8 cellular contexts compared by ENCODE assay signal in the genomic region with DNA sequence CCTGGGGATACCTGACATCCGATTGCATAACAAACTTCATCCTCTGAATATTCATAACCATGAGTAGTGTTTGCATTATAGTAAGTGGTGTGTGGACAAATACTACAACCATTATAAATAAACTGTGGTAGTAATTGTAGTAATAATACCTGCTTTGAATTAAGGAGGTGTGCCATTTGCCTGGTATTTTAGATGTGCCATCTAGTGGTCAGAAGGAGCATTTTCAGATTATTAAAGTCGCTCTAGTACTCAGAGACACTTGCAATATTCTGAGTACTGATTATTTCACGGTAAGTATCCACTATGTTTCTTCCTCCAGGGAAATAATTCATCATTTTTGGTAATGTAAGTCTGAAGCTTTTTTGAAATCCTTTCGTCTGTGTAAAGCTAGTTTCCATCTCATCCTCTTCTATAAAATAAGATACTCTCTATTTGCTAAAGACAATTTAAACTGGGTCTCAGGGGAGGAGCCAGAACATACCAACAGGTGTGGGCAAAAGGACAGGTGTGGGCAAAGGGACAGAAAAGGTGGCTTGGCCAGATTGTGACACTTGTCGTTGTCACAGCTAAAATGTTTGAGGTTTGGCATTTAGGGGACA.
DNase-seq lines count a peak whose midpoint lies in the region; ATAC-seq and TF ChIP-seq lines count a peak whose summit lies in the region.

No MANE protein-coding gene starts in this region.

- H3K36me3 ChIP-seq in GM06990 (ENCODE audit: control insufficient read depth, insufficient read depth, low read length) (no peaks in the 10 kb centered on the region), testis (ENCODE audit: low read depth, missing control alignments) (no peaks in the 10 kb centered on the region)

- no peak overlapping the region for H3K27ac ChIP-seq in testis

- no peak overlapping the region for H3K4me3 Mint-ChIP-seq in activated T-cell treated with anti-CD3 and anti-CD28 coated beads, Interleukin-2, amount 50 U/mL, for 24 hours

- ATAC-seq in HG03066 (IDR thresholded peaks at IDR 0.05; ENCODE audit: low read depth, unreplicated experiment), result peak; percentile 73
- no peak for ATAC-seq in GM19328 (IDR thresholded peaks at IDR 0.05; ENCODE audit: unreplicated experiment)

- H3K4me1 ChIP-seq in testis, result peaks cover 4% of the 10 kb centered on the region

- peak; percentile 53 for TF ChIP-seq CTCF in GM06990 (IDR thresholded peaks at IDR 0.05; ENCODE audit: insufficient read depth, low read length, poor library complexity, severe bottlenecking)
- TF ChIP-seq CTCF in fibroblast of pulmonary artery (IDR thresholded peaks at IDR 0.05; ENCODE audit: low read length, missing control alignments), result peak; percentile 72
- peak; percentile 30 to 77 (median 62) for TF ChIP-seq CTCF in testis (IDR thresholded peaks at IDR 0.05)

- intact Hi-C loops in testis (cut with DNase I; ENCODE audit: low total_unique reads), result no loop called here
- intact Hi-C loops in posterior cingulate gyrus (cut with DNase I), result loop anchor here (5.0 kb wide), 2 partner anchors 299 to 314 kb away; no protein-coding TSS in a partner anchor

- no peaks in the 10 kb centered on the region for H3K4me1 Mint-ChIP-seq in activated T-cell treated with anti-CD3 and anti-CD28 coated beads, Interleukin-2, amount 50 U/mL, for 24 hours (ENCODE audit: low read depth)

- H3K4me3 ChIP-seq in GM06990 (replicated peaks; ENCODE audit: low read depth, low read length) (no peak overlapping the region), fibroblast of pulmonary artery (replicated peaks; ENCODE audit: low read depth, low read length) (no peak overlapping the region), testis (no peak overlapping the region)

- no peaks in the 10 kb centered on the region for H3K36me3 Mint-ChIP-seq in activated T-cell treated with anti-CD3 and anti-CD28 coated beads, Interleukin-2, amount 50 U/mL, for 24 hours (ENCODE audit: low read depth)

- no peak for TF ChIP-seq POLR2A in testis (IDR thresholded peaks at IDR 0.05)

- no peaks in the 10 kb centered on the region for H3K9me3 ChIP-seq in testis

- 58 to 60% methylated on average over 5 of the region's 5 CpGs for WGBS in testis, 2 donors

- DNase-seq in GM06990 (ENCODE audit: extremely low read depth, insufficient read length) (no peak), SHP77 (lab: John Stamatoyannopoulos, UW) (peak; percentile 7 to 19), fibroblast of pulmonary artery (ENCODE audit: low read depth) (peak; percentile 44), testis (no peak), posterior cingulate gyrus (no peak)
- DNase-seq in activated T-cell treated with anti-CD3 and anti-CD28 coated beads, Interleukin-2, amount 50 U/mL, for 24 hours, result no peak

- H3K27me3 ChIP-seq in GM06990 (replicated peaks; ENCODE audit: control insufficient read depth, insufficient read depth, low read length) (no peaks in the 10 kb centered on the region; the same call in 1 of the 2 replicates), testis (no peaks in the 10 kb centered on the region)

- peaks cover 5% of the 10 kb centered on the region for H3K27me3 Mint-ChIP-seq in activated T-cell treated with anti-CD3 and anti-CD28 coated beads, Interleukin-2, amount 50 U/mL, for 24 hours

- H3K27ac Mint-ChIP-seq in activated T-cell treated with anti-CD3 and anti-CD28 coated beads, Interleukin-2, amount 50 U/mL, for 24 hours, result no peak overlapping the region

- H3K9me3 Mint-ChIP-seq in activated T-cell treated with anti-CD3 and anti-CD28 coated beads, Interleukin-2, amount 50 U/mL, for 24 hours, result no peaks in the 10 kb centered on the region

Comparison
In these comparisons a context has a peak if more than half of its experiments do, and no peak if none do; other contexts are left out.
1. DNase-seq: peak in SHP77 (2 of 2) and fibroblast of pulmonary artery (single experiment); none in GM06990 (single experiment), testis (single experiment), posterior cingulate gyrus (0 of 10) and activated T-cell treated with anti-CD3 and anti-CD28 coated beads, Interleukin-2, amount 50 U/mL, for 24 hours (single experiment).
2. Peak in every context shown above with its lines, with median percentiles within 50 percentile points of each other: CTCF ChIP-seq.